ENCODE assay signal across 8 cellular contexts in genomic region chr10:75399461-75400162, GRCh38. TPM values are rescaled to one million over a fixed set of nuclear protein-coding genes. Genes with fewer than 3 reads are reported as not detected.
A peak's percentile ranks its signal among the peaks of the same experiment; 100 is the strongest.
DNase-seq lines count a peak whose midpoint lies in the region; ATAC-seq, FAIRE-seq and TF ChIP-seq lines count a peak whose summit lies in the region.

No MANE protein-coding gene starts in this region.

- H3K4me3 Mint-ChIP-seq in GM23338 (peak overlapping the region; percentile 70), nephron (peak overlapping the region; percentile 87 to 100 (median 100))
- peak overlapping the region; percentile 76 for H3K4me3 Mint-ChIP-seq in activated T-helper 2 cell treated with anti-CD3 and anti-CD28 coated beads, Interferon-gamma antibody, Interleukin-2, Interleukin-4, amounts not matched to agents 10 μg/mL and 5 μg/mL and 100 μg/mL, durations not matched to agents 14 hours and 24 hours and 36 hours (ENCODE audit: low read depth)

- H3K9me2 ChIP-seq in GM23338 (ENCODE audit: insufficient read depth): no peaks in the 10 kb centered on the region

- no peak overlapping the region for H3K27ac Mint-ChIP-seq in GM23338
- H3K27ac Mint-ChIP-seq in activated T-helper 2 cell treated with anti-CD3 and anti-CD28 coated beads, Interferon-gamma antibody, Interleukin-2, Interleukin-4, amounts not matched to agents 10 μg/mL and 5 μg/mL and 100 μg/mL, durations not matched to agents 14 hours and 24 hours and 36 hours: no peak overlapping the region
- H3K27ac Mint-ChIP-seq in nephron: peak overlapping the region; percentile 96 to 99 (median 98)

- peak; percentile 19 to 64; a peak in 2 of 4 replicates for TF ChIP-seq CTCF in GM23338 (conservative IDR thresholded peaks at IDR 0.05; ENCODE audit: low read depth in 2 of 2)
- peak; percentile 55 to 68 (median 64) for TF ChIP-seq CTCF in nephron (IDR thresholded peaks at IDR 0.05; ENCODE audit: unreplicated experiment in 3 of 3)

- ATAC-seq in GM23338: peak; percentile 8
- ATAC-seq in GM18861 (IDR thresholded peaks at IDR 0.05; ENCODE audit: unreplicated experiment): no peak

- H3K9me3 ChIP-seq in BLaER1: peaks cover 16% of the 10 kb centered on the region

- H3K79me2 ChIP-seq in GM23338 (replicated peaks; ENCODE audit: insufficient read depth): no peaks in the 10 kb centered on the region

- H3K36me3 Mint-ChIP-seq in GM23338 (ENCODE audit: low read depth) (peaks cover 2% of the 10 kb centered on the region; the same call in 1 of the 3 replicates), nephron (ENCODE audit: low read depth) (peaks cover 32% of the 10 kb centered on the region)
- no peaks in the 10 kb centered on the region for H3K36me3 Mint-ChIP-seq in activated T-helper 2 cell treated with anti-CD3 and anti-CD28 coated beads, Interferon-gamma antibody, Interleukin-2, Interleukin-4, amounts not matched to agents 10 μg/mL and 5 μg/mL and 100 μg/mL, durations not matched to agents 14 hours and 24 hours and 36 hours (ENCODE audit: low read depth)

- H2AFZ ChIP-seq in GM23338: peak overlapping the region; percentile 69

- peak overlapping the region; percentile 78 for H3K9ac ChIP-seq in BLaER1

- H3K36me3 ChIP-seq in BLaER1 (peaks cover 12% of the 10 kb centered on the region), GM23338 (ENCODE audit: insufficient read depth) (no peaks in the 10 kb centered on the region)

- H3F3A ChIP-seq in GM23338 (replicated peaks; ENCODE audit: low read depth): peaks cover 14% of the 10 kb centered on the region; the same call in 1 of the 2 replicates

- H3K9me3 Mint-ChIP-seq in GM23338: peaks cover 3% of the 10 kb centered on the region; the same call in 2 of the 3 replicates
- H3K9me3 Mint-ChIP-seq in activated T-helper 2 cell treated with anti-CD3 and anti-CD28 coated beads, Interferon-gamma antibody, Interleukin-2, Interleukin-4, amounts not matched to agents 10 μg/mL and 5 μg/mL and 100 μg/mL, durations not matched to agents 14 hours and 24 hours and 36 hours: no peaks in the 10 kb centered on the region
- H3K9me3 Mint-ChIP-seq in nephron: no peaks in the 10 kb centered on the region

- H3K27me3 ChIP-seq in BLaER1 (peaks cover 50% of the 10 kb centered on the region), GM23338 (ENCODE audit: insufficient read depth) (peaks cover 98% of the 10 kb centered on the region)

- intact Hi-C loops in activated T-helper 2 cell treated with anti-CD3 and anti-CD28 coated beads, Interferon-gamma antibody, Interleukin-2, Interleukin-4, amounts not matched to agents 10 μg/mL and 5 μg/mL and 100 μg/mL, durations not matched to agents 14 hours and 24 hours and 36 hours (cut with micrococcal nuclease): loop anchor here (5.0 kb wide), 1 partner anchor 638 kb away; no protein-coding TSS in a partner anchor

- H3K27me3 Mint-ChIP-seq in GM23338 (ENCODE audit: insufficient read depth, low read depth, poor library complexity): peaks cover 96% of the 10 kb centered on the region
- H3K27me3 Mint-ChIP-seq in activated T-helper 2 cell treated with anti-CD3 and anti-CD28 coated beads, Interferon-gamma antibody, Interleukin-2, Interleukin-4, amounts not matched to agents 10 μg/mL and 5 μg/mL and 100 μg/mL, durations not matched to agents 14 hours and 24 hours and 36 hours (ENCODE audit: low read depth): peaks cover 55% of the 10 kb centered on the region
- H3K27me3 Mint-ChIP-seq in nephron (ENCODE audit: low read depth): peaks cover 19% of the 10 kb centered on the region

- H3K4me1 ChIP-seq in BLaER1 (peaks cover 32% of the 10 kb centered on the region), GM23338 (ENCODE audit: insufficient read depth) (peaks cover 35% of the 10 kb centered on the region)

- no peak overlapping the region for H3K27ac ChIP-seq in BLaER1
- no peak overlapping the region for H3K27ac ChIP-seq in GM23338 (ENCODE audit: low read depth)

- H3K4me3 ChIP-seq in BLaER1 (peak overlapping the region; percentile 87), GM23338 (peak overlapping the region; percentile 65)

- FAIRE-seq in frontal cortex (lab: Jason Lieb, UNC): no peak

- H3K4me1 Mint-ChIP-seq in GM23338: peaks cover 24% of the 10 kb centered on the region
- peaks cover 19% of the 10 kb centered on the region for H3K4me1 Mint-ChIP-seq in activated T-helper 2 cell treated with anti-CD3 and anti-CD28 coated beads, Interferon-gamma antibody, Interleukin-2, Interleukin-4, amounts not matched to agents 10 μg/mL and 5 μg/mL and 100 μg/mL, durations not matched to agents 14 hours and 24 hours and 36 hours (ENCODE audit: low read depth)
- H3K4me1 Mint-ChIP-seq in nephron: peaks cover 22% of the 10 kb centered on the region

- peak overlapping the region; percentile 100 for H3K4me2 ChIP-seq in BLaER1
- H3K4me2 ChIP-seq in GM23338: peak overlapping the region; percentile 85

- H4K20me1 ChIP-seq in BLaER1 (peaks cover 20% of the 10 kb centered on the region), GM23338 (replicated peaks; ENCODE audit: insufficient read depth) (peaks cover 8% of the 10 kb centered on the region)

- DNase-seq in GM23338 (ENCODE audit: low spot score) (peak; percentile 82), NCI-H510A (lab: John Stamatoyannopoulos, UW) (peak; percentile 62), frontal cortex (ENCODE audit: low spot score in 2 of 2) (peak; percentile 80 to 81), putamen (ENCODE audit: low spot score) (no peak)
- DNase-seq in activated T-helper 2 cell treated with anti-CD3 and anti-CD28 coated beads, Interferon-gamma antibody, Interleukin-2, Interleukin-4, amounts not matched to agents 10 μg/mL and 5 μg/mL and 100 μg/mL, durations not matched to agents 14 hours and 24 hours and 36 hours (ENCODE audit: low spot score): peak; percentile 28

TF ChIP-seq in GM23338, 12 proteins besides CTCF, POLR2A, EP300 and RAD21 (continues in another document):
- TF ChIP-seq ZNF331 (CRISPR knock-in tag; IDR thresholded peaks at IDR 0.05; ENCODE audit: low read depth) (no peak), NANOG (IDR thresholded peaks at IDR 0.05; ENCODE audit: borderline replicate concordance) (no peak), EZH2 (IDR thresholded peaks at IDR 0.05; ENCODE audit: low read depth, unreplicated experiment) (peak; percentile 75)

RNA-seq across cellular contexts. Expression of gene ZNF503, which starts 2.0 kb away (rescaled TPM):
- 0.04 TPM in 1 of 2 replicates, not detected in the other for total RNA-seq in GM23338 (2014; rRNA removed; shearing (Covaris generic))
- polyA plus RNA-seq in GM23338 (2016; fragmentation: Nextera tagmentation; extraction: Ambion mirVana): 0.21 and 0.24 TPM in 2 replicates
- total RNA-seq in activated T-helper 2 cell treated with anti-CD3 and anti-CD28 coated beads, Interferon-gamma antibody, Interleukin-2, Interleukin-4, amounts not matched to agents 10 μg/mL and 5 μg/mL and 100 μg/mL, durations not matched to agents 14 hours and 24 hours and 36 hours: 0.30 and 0.34 TPM in 2 replicates
- total RNA-seq in frontal cortex: 1.6 TPM

RNA-seq across cellular contexts. Expression of gene LRMDA, which starts 31.8 kb away (rescaled TPM):
- 0.90 TPM in 1 of 2 replicates, not detected in the other for total RNA-seq in GM23338 (2014; rRNA removed; shearing (Covaris generic))
- polyA plus RNA-seq in GM23338 (2016; fragmentation: Nextera tagmentation; extraction: Ambion mirVana): 1.6 and 1.8 TPM in 2 replicates
- total RNA-seq in activated T-helper 2 cell treated with anti-CD3 and anti-CD28 coated beads, Interferon-gamma antibody, Interleukin-2, Interleukin-4, amounts not matched to agents 10 μg/mL and 5 μg/mL and 100 μg/mL, durations not matched to agents 14 hours and 24 hours and 36 hours: not detected in 2 replicates
- 4.5 TPM for total RNA-seq in frontal cortex

Comparison
In these comparisons a context has a peak if more than half of its experiments do, and no peak if none do; other contexts are left out.
1. H3K27ac Mint-ChIP-seq: peak in nephron (3 of 3); none in GM23338 (single experiment) and activated T-helper 2 cell treated with anti-CD3 and anti-CD28 coated beads, Interferon-gamma antibody, Interleukin-2, Interleukin-4, amounts not matched to agents 10 μg/mL and 5 μg/mL and 100 μg/mL, durations not matched to agents 14 hours and 24 hours and 36 hours (single experiment).
2. Peak in every context shown above with its lines, with median percentiles within 50 percentile points of each other: H3K4me3 Mint-ChIP-seq.